In genomic region chr17:35242158-35242804, GRCh38 we compare ENCODE assay signal across 8 cellular contexts. TPM values are rescaled to one million over a fixed set of nuclear protein-coding genes. Genes with fewer than 3 reads are reported as not detected.
DNase-seq lines count a peak whose midpoint lies in the region; ATAC-seq and TF ChIP-seq lines count a peak whose summit lies in the region.

No MANE protein-coding gene starts in this region.

- H3K4me3 Mint-ChIP-seq in activated CD4-positive, alpha-beta T cell treated with anti-CD3 and anti-CD28 coated beads, Interleukin-2, amount 10 ng/mL, durations not matched to agents 7 days and 5 days: peak overlapping the region; percentile 94

- DNase-seq in NCI-H1417 (lab: John Stamatoyannopoulos, UW): peak; percentile 72 to 83 (median 80)
- no peak for DNase-seq in NCI-H1417 treated with DMSO at 0.1 percent for 48 hours (lab: John Stamatoyannopoulos, UW)
- peak; percentile 69 for DNase-seq in NCI-H2171 treated with DMSO at 0.1 percent for 48 hours (lab: John Stamatoyannopoulos, UW)
- peak; percentile 93 for DNase-seq in activated CD4-positive, alpha-beta T cell treated with anti-CD3 and anti-CD28 coated beads, Interleukin-2, amount 10 ng/mL, durations not matched to agents 7 days and 5 days
- peak in 3 of 10 donors; percentile 16 to 47 (median 44) for DNase-seq in dorsolateral prefrontal cortex
- DNase-seq in medulla oblongata (ENCODE audit: extremely low spot score): peak; percentile 24
- peak; percentile 39 for DNase-seq in stimulated activated CD8-positive, alpha-beta memory T cell treated with anti-CD3 and anti-CD28 coated beads, Interleukin-15, amount 100 ng/mL, for 24 hours (ENCODE audit: low read depth)

- no peaks in the 10 kb centered on the region for H3K27me3 Mint-ChIP-seq in activated CD4-positive, alpha-beta T cell treated with anti-CD3 and anti-CD28 coated beads, Interleukin-2, amount 10 ng/mL, durations not matched to agents 7 days and 5 days

- peaks cover 78% of the 10 kb centered on the region for H3K36me3 Mint-ChIP-seq in activated CD4-positive, alpha-beta T cell treated with anti-CD3 and anti-CD28 coated beads, Interleukin-2, amount 10 ng/mL, durations not matched to agents 7 days and 5 days (ENCODE audit: low read depth)

- peak overlapping the region in 54 of 59 donors; percentile 1 to 93 (median 83) for H3K27ac ChIP-seq in dorsolateral prefrontal cortex

- TF ChIP-seq CTCF in dorsolateral prefrontal cortex (IDR thresholded peaks at IDR 0.05 in 54 of 56, conservative IDR thresholded peaks at IDR 0.05 in 2 of 56; ENCODE audit: low read depth in 1 of 56, partially characterized antibody in 56 of 56): peak in 10 of 56 donors; percentile 2 to 29 (median 10)

- peak; percentile 27 for ATAC-seq in HG03064 (IDR thresholded peaks at IDR 0.05; ENCODE audit: low read depth, unreplicated experiment)

- POLR2A ChIA-PET in activated CD4-positive, alpha-beta T cell treated with anti-CD3 and anti-CD28 coated beads, Interleukin-2, amount 10 ng/mL, durations not matched to agents 7 days and 5 days (lab: Charles Lee): interaction anchor here (1.1 to 2.2 kb wide), 3 partner anchors 27 to 294 kb away, joined by 7 to 16 read pairs (median 15); no protein-coding TSS in a partner anchor

- CTCF ChIA-PET in activated CD4-positive, alpha-beta T cell treated with anti-CD3 and anti-CD28 coated beads, Interleukin-2, amount 10 ng/mL, durations not matched to agents 7 days and 5 days (lab: Charles Lee): interaction anchor here (0.6 to 2.3 kb wide), 11 partner anchors 11 to 76 kb away, joined by 3 to 13 read pairs (median 4); no protein-coding TSS in a partner anchor

- peaks cover 4% of the 10 kb centered on the region for H3K9me3 Mint-ChIP-seq in activated CD4-positive, alpha-beta T cell treated with anti-CD3 and anti-CD28 coated beads, Interleukin-2, amount 10 ng/mL, durations not matched to agents 7 days and 5 days

- H3K27ac Mint-ChIP-seq in activated CD4-positive, alpha-beta T cell treated with anti-CD3 and anti-CD28 coated beads, Interleukin-2, amount 10 ng/mL, durations not matched to agents 7 days and 5 days: peak overlapping the region; percentile 97

- intact Hi-C loops in dorsolateral prefrontal cortex (cut with DNase I): loop anchor here in 1 of 2 donors (10.0 kb wide), 1 partner anchor 323 kb away; the partner anchor contains the start of gene SLFN14

- H3K4me3 ChIP-seq in dorsolateral prefrontal cortex: peak overlapping the region; percentile 53 to 94 (median 77)

- H3K4me1 Mint-ChIP-seq in activated CD4-positive, alpha-beta T cell treated with anti-CD3 and anti-CD28 coated beads, Interleukin-2, amount 10 ng/mL, durations not matched to agents 7 days and 5 days: peaks cover 53% of the 10 kb centered on the region

- peaks cover 0 to 4% (median 0%) of the 10 kb centered on the region in 45 donors for H3K27me3 ChIP-seq in dorsolateral prefrontal cortex

RNA-seq across cellular contexts. Expression of gene SLFN5, which starts 0.6 kb away (rescaled TPM):
- total RNA-seq in activated CD4-positive, alpha-beta T cell treated with anti-CD3 and anti-CD28 coated beads, Interleukin-2, amount 10 ng/mL, durations not matched to agents 7 days and 5 days: 100 to 1,000 TPM; 199 to 212 TPM
- total RNA-seq in dorsolateral prefrontal cortex: 10 to 100 TPM in 64 of 120 experiments, 1 to 10 TPM in 56; 3.2 to 21.5 (median 10.2) TPM

RNA-seq across cellular contexts. Expression of gene SLC35G3, which starts 48.1 kb away (rescaled TPM):
- not detected for total RNA-seq in activated CD4-positive, alpha-beta T cell treated with anti-CD3 and anti-CD28 coated beads, Interleukin-2, amount 10 ng/mL, durations not matched to agents 7 days and 5 days
- not detected for total RNA-seq in dorsolateral prefrontal cortex

Comparison
In these comparisons a context has a peak if more than half of its experiments do, and no peak if none do; other contexts are left out.
1. RNA of gene SLFN5, which starts 0.6 kb away (total RNA-seq): 199 to 212 TPM in activated CD4-positive, alpha-beta T cell treated with anti-CD3 and anti-CD28 coated beads, Interleukin-2, amount 10 ng/mL, durations not matched to agents 7 days and 5 days; 3.2 to 21.5 TPM in dorsolateral prefrontal cortex; every median in the first group is over 4 times any median in the second.